Comparison of ENCODE assay signal across 29 cellular contexts in the genomic region with DNA sequence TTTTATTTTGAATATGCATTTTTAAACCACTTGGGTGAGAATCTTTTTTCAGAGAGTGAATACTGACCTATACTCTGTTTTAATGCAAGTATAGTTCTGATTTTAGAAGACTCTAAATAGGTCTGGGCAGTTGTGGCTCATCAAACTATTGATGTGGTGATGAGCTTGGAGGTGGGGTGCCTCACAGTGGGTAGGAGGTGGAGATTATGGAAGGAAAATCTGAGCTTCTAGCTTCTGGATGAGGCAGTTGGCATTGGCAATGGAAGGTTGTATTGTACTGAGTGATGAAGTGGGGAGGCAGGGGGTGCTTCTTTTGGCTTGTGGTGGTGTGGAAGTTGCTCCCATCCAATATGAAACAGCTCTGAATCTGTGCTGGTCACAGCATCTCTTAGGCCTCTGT.
"Had no signal": no experiment of that assay in that cellular context is flagged by ENCODE, and none has a peak within 500 bp of the region (broad histone marks: within the 10 kb centered on the region; RNA-seq: fewer than 3 reads in every experiment).

No MANE protein-coding gene starts in this region.

- H3K9me3 Mint-ChIP-seq: activated CD4-positive, alpha-beta memory T cell treated with anti-CD3 and anti-CD28 coated beads, Interleukin-2, amount 10 ng/mL, durations not matched to agents 7 days and 5 days; naive thymus-derived CD8-positive, alpha-beta T cell; neural crest cell; stimulated activated memory B cell treated with anti-CD40 and anti-IgM and Interleukin-4, amounts not matched to agents 10 μg/mL and 1 μg/mL and 100 μg/mL, for 72 hours; T-cell; T-helper 2 cell treated with Interferon-gamma antibody and Interleukin-4, amounts not matched to agents 5 μg/mL and 100 μg/mL, for 36 hours had no signal

- H3K9me3 ChIP-seq: gastrocnemius medialis, left lung, lower lobe of right lung, psoas muscle, sigmoid colon, suprapubic skin, tibial artery, upper lobe of right lung had no signal

- H3K4me3 ChIP-seq: coronary artery, dorsolateral prefrontal cortex, gastrocnemius medialis, left lung, lower lobe of right lung, psoas muscle, sigmoid colon, suprapubic skin, tibial artery, upper lobe of right lung had no signal

- DNase-seq: activated CD4-positive, alpha-beta memory T cell treated with anti-CD3 and anti-CD28 coated beads, Interleukin-2, amount 10 ng/mL, durations not matched to agents 7 days and 5 days; activated CD4-positive, alpha-beta T cell treated with anti-CD3 and anti-CD28 coated beads for 4 hours; activated CD4-positive, CD25-positive, alpha-beta regulatory T cell; activated CD8-positive, alpha-beta memory T cell treated with anti-CD3 and anti-CD28 coated beads, Interleukin-2, amount 10 ng/mL, durations not matched to agents 7 days and 5 days; brain microvascular endothelial cell; dorsolateral prefrontal cortex; effector memory CD4-positive, alpha-beta T cell; erythroblast; gastrocnemius medialis; glutamatergic neuron; left lung; lower lobe of right lung; mesenchymal stem cell; naive thymus-derived CD8-positive, alpha-beta T cell; nucleus accumbens; psoas muscle; sigmoid colon; small intestine; stimulated activated CD4-positive, alpha-beta T cell treated with anti-CD3 and anti-CD28 coated beads, Interleukin-4, amount 100 ng/mL, for 24 hours; T-cell; tibial artery; upper lobe of right lung had no signal

- H3K4me3 Mint-ChIP-seq: activated CD4-positive, alpha-beta memory T cell treated with anti-CD3 and anti-CD28 coated beads, Interleukin-2, amount 10 ng/mL, durations not matched to agents 7 days and 5 days; activated CD8-positive, alpha-beta memory T cell treated with anti-CD3 and anti-CD28 coated beads, Interleukin-2, amount 10 ng/mL, durations not matched to agents 7 days and 5 days; activated naive CD8-positive, alpha-beta T cell; naive thymus-derived CD8-positive, alpha-beta T cell; neural crest cell; stimulated activated memory B cell treated with anti-CD40 and anti-IgM and Interleukin-4, amounts not matched to agents 10 μg/mL and 1 μg/mL and 100 μg/mL, for 72 hours; T-cell; T-helper 2 cell treated with Interferon-gamma antibody and Interleukin-4, amounts not matched to agents 5 μg/mL and 100 μg/mL, for 36 hours had no signal

- H3K4me1 ChIP-seq: left lung, lower lobe of right lung, suprapubic skin, tibial artery, upper lobe of right lung had no signal

- H3K9ac ChIP-seq: parathyroid adenoma had no signal

- H3K27ac Mint-ChIP-seq: activated CD4-positive, alpha-beta memory T cell treated with anti-CD3 and anti-CD28 coated beads, Interleukin-2, amount 10 ng/mL, durations not matched to agents 7 days and 5 days; activated CD8-positive, alpha-beta memory T cell treated with anti-CD3 and anti-CD28 coated beads, Interleukin-2, amount 10 ng/mL, durations not matched to agents 7 days and 5 days; activated naive CD8-positive, alpha-beta T cell; stimulated activated memory B cell treated with anti-CD40 and anti-IgM and Interleukin-4, amounts not matched to agents 10 μg/mL and 1 μg/mL and 100 μg/mL, for 72 hours; T-cell; T-helper 2 cell treated with Interferon-gamma antibody and Interleukin-4, amounts not matched to agents 5 μg/mL and 100 μg/mL, for 36 hours had no signal

- H3K27ac ChIP-seq: brain microvascular endothelial cell, coronary artery, dorsolateral prefrontal cortex, gastrocnemius medialis, left lung, lower lobe of right lung, parathyroid adenoma, psoas muscle, sigmoid colon, suprapubic skin, tibial artery, upper lobe of right lung had no signal

- H3K27me3 ChIP-seq: brain microvascular endothelial cell, dorsolateral prefrontal cortex, gastrocnemius medialis, left lung, sigmoid colon, suprapubic skin, tibial artery, upper lobe of right lung had no signal

- H3K27me3 Mint-ChIP-seq: activated CD4-positive, alpha-beta memory T cell treated with anti-CD3 and anti-CD28 coated beads, Interleukin-2, amount 10 ng/mL, durations not matched to agents 7 days and 5 days; activated CD8-positive, alpha-beta memory T cell treated with anti-CD3 and anti-CD28 coated beads, Interleukin-2, amount 10 ng/mL, durations not matched to agents 7 days and 5 days; activated naive CD8-positive, alpha-beta T cell; naive thymus-derived CD8-positive, alpha-beta T cell; stimulated activated memory B cell treated with anti-CD40 and anti-IgM and Interleukin-4, amounts not matched to agents 10 μg/mL and 1 μg/mL and 100 μg/mL, for 72 hours; T-cell had no signal

- ATAC-seq: activated CD8-positive, alpha-beta memory T cell treated with anti-CD3 and anti-CD28 coated beads, Interleukin-2, amount 10 ng/mL, durations not matched to agents 7 days and 5 days; gastrocnemius medialis; left lung; lower lobe of right lung; naive thymus-derived CD8-positive, alpha-beta T cell; psoas muscle; stimulated activated memory B cell treated with anti-CD40 and anti-IgM and Interleukin-4, amounts not matched to agents 10 μg/mL and 1 μg/mL and 100 μg/mL, for 72 hours; T-cell; upper lobe of right lung had no signal
